ENCODE assay signal across 28 cellular contexts in genomic region chr22:30370681-30371080, GRCh38. TPM values are rescaled to one million over a fixed set of nuclear protein-coding genes. Genes with fewer than 3 reads are reported as not detected.
A peak's percentile ranks its signal among the peaks of the same experiment; 100 is the strongest.
DNase-seq lines count a peak whose midpoint lies in the region; ATAC-seq, FAIRE-seq and TF ChIP-seq lines count a peak whose summit lies in the region.
"Had no signal": no experiment of that assay in that cellular context is flagged by ENCODE, and none has a peak within 500 bp of the region (broad histone marks: within the 10 kb centered on the region; RNA-seq: fewer than 3 reads in every experiment).

No MANE protein-coding gene starts in this region.

- no peak overlapping the region for H2BK15ac ChIP-seq in mesenchymal stem cell (ENCODE audit: low read depth, poor library complexity, severe bottlenecking)

- H3K4me1 ChIP-seq in thymus (ENCODE audit: control insufficient read depth, insufficient read depth, low read length): no peaks in the 10 kb centered on the region
- peaks cover 19% of the 10 kb centered on the region for H3K4me1 ChIP-seq in mesenchymal stem cell (ENCODE audit: control insufficient read depth, insufficient read depth, low read depth, low read length)
- H3K4me1 ChIP-seq: gastroesophageal sphincter, pancreas, tibial artery had no signal

- no peaks in the 10 kb centered on the region for H3K27me3 Mint-ChIP-seq in activated naive CD4-positive, alpha-beta T cell treated with anti-CD3 and anti-CD28 coated beads for 36 hours (ENCODE audit: low read depth)
- H3K27me3 Mint-ChIP-seq: activated CD4-positive, alpha-beta T cell treated with anti-CD3 and anti-CD28 coated beads for 36 hours; activated naive CD8-positive, alpha-beta T cell treated with anti-CD3 and anti-CD28 coated beads for 36 hours; B cell had no signal

- no peak overlapping the region for H2BK120ac ChIP-seq in mesenchymal stem cell (ENCODE audit: low read depth, low read length)

- no peak overlapping the region for H4K8ac ChIP-seq in mesenchymal stem cell (ENCODE audit: low read length)

- no peak overlapping the region for H3K4me3 Mint-ChIP-seq in activated naive CD4-positive, alpha-beta T cell treated with anti-CD3 and anti-CD28 coated beads for 36 hours
- H3K4me3 Mint-ChIP-seq: activated CD4-positive, alpha-beta T cell treated with anti-CD3 and anti-CD28 coated beads for 36 hours; activated naive CD8-positive, alpha-beta T cell treated with anti-CD3 and anti-CD28 coated beads for 36 hours; B cell; T-helper 2 cell treated with Interferon-gamma antibody and Interleukin-4, amounts not matched to agents 5 μg/mL and 100 μg/mL, for 36 hours had no signal

- H3K36me3 ChIP-seq in thymus (ENCODE audit: control insufficient read depth, insufficient read depth) (peaks cover 4% of the 10 kb centered on the region), mesenchymal stem cell (ENCODE audit: control insufficient read depth in 1 of 2, insufficient read depth in 2 of 2, low read depth in 1 of 2, low read length in 2 of 2) (peaks cover 0 to 20% of the 10 kb centered on the region in 2 experiments)
- H3K36me3 ChIP-seq: pancreas had no signal

- no peak overlapping the region for H2BK12ac ChIP-seq in mesenchymal stem cell (ENCODE audit: low read length in 2 of 2)

- no peak for TF ChIP-seq POLR2A in GM12892 (IDR thresholded peaks at IDR 0.05; ENCODE audit: low read depth, low read length)

- H3K36me3 Mint-ChIP-seq in activated naive CD4-positive, alpha-beta T cell treated with anti-CD3 and anti-CD28 coated beads, Interleukin-2, amount 50 U/mL, for 72 hours: no peaks in the 10 kb centered on the region
- peaks cover 3% of the 10 kb centered on the region for H3K36me3 Mint-ChIP-seq in activated naive CD4-positive, alpha-beta T cell treated with anti-CD3 and anti-CD28 coated beads for 36 hours (ENCODE audit: low read depth)
- H3K36me3 Mint-ChIP-seq: activated naive CD8-positive, alpha-beta T cell treated with anti-CD3 and anti-CD28 coated beads for 36 hours had no signal

- H3K27ac Mint-ChIP-seq in activated naive CD4-positive, alpha-beta T cell treated with anti-CD3 and anti-CD28 coated beads, Interleukin-2, amount 50 U/mL, for 72 hours: peak overlapping the region; percentile 27 to 88
- H3K27ac Mint-ChIP-seq in activated naive CD4-positive, alpha-beta T cell treated with anti-CD3 and anti-CD28 coated beads for 36 hours: no peak overlapping the region
- H3K27ac Mint-ChIP-seq: activated CD4-positive, alpha-beta T cell treated with anti-CD3 and anti-CD28 coated beads for 36 hours; activated naive CD8-positive, alpha-beta T cell treated with anti-CD3 and anti-CD28 coated beads for 36 hours; B cell; T-helper 2 cell treated with Interferon-gamma antibody and Interleukin-4, amounts not matched to agents 5 μg/mL and 100 μg/mL, for 36 hours had no signal

- H3K9me3 ChIP-seq in thymus (ENCODE audit: control insufficient read depth): no peaks in the 10 kb centered on the region
- H3K9me3 ChIP-seq in mesenchymal stem cell (ENCODE audit: control insufficient read depth, low read length): no peaks in the 10 kb centered on the region
- H3K9me3 ChIP-seq: gastroesophageal sphincter, pancreas, tibial artery had no signal

- no peaks in the 10 kb centered on the region for H3K27me3 ChIP-seq in thymus (ENCODE audit: control insufficient read depth, insufficient read depth)
- H3K27me3 ChIP-seq in mesenchymal stem cell (ENCODE audit: control insufficient read depth in 1 of 2, insufficient read depth in 1 of 2, low read length in 2 of 2): peaks cover 0 to 12% of the 10 kb centered on the region in 2 experiments
- H3K27me3 ChIP-seq: gastroesophageal sphincter, pancreas, tibial artery had no signal

- no peak overlapping the region for H2AFZ ChIP-seq in mesenchymal stem cell (ENCODE audit: low read depth, low read length)

- no peak overlapping the region for H3K18ac ChIP-seq in mesenchymal stem cell (ENCODE audit: low read depth in 1 of 2, low read length in 2 of 2)

- no peak overlapping the region for H3K4me3 ChIP-seq in thymus (ENCODE audit: low read length)
- H3K4me3 ChIP-seq in mesenchymal stem cell (ENCODE audit: insufficient read depth in 1 of 2, low read depth in 1 of 2, low read length in 2 of 2): no peak overlapping the region
- H3K4me3 ChIP-seq: gastroesophageal sphincter, pancreas, smooth muscle cell, tibial artery had no signal

- no peaks in the 10 kb centered on the region for H3K79me1 ChIP-seq in mesenchymal stem cell (replicated peaks; ENCODE audit: low read length, poor library complexity, severe bottlenecking)

- DNase-seq in activated naive CD4-positive, alpha-beta T cell treated with anti-CD3 and anti-CD28 coated beads, Interleukin-2, amount 50 U/mL, for 72 hours (ENCODE audit: low spot score in 2 of 2): no peak
- DNase-seq in activated naive CD4-positive, alpha-beta T cell treated with anti-CD3 and anti-CD28 coated beads for 36 hours: no peak
- peak; percentile 57 for DNase-seq in NCI-H2171 (lab: John Stamatoyannopoulos, UW)
- DNase-seq in glomerular visceral epithelial cell (ENCODE audit: extremely low spot score): peak; percentile 15
- no peak for DNase-seq in GM12892 (ENCODE audit: insufficient read length)
- DNase-seq in mesenchymal stem cell: no peak
- DNase-seq: ACHN; activated CD4-positive, alpha-beta T cell treated with anti-CD3 and anti-CD28 coated beads for 36 hours; activated CD8-positive, alpha-beta memory T cell treated with anti-CD3 and anti-CD28 coated beads for 24 hours; activated effector memory CD4-positive, alpha-beta T cell treated with Interleukin-2 at 50 U/mL for 16 hours; activated naive CD8-positive, alpha-beta T cell treated with anti-CD3 and anti-CD28 coated beads for 36 hours; activated T-cell treated with anti-CD3 and anti-CD28 coated beads for 4 hours; aorta; DND-41; GF-D8; hypothalamus; left cardiac atrium; NCI-H1436 treated with DMSO at 0.1 percent for 48 hours; NCI-H526; pancreas; tibial artery had no signal

- no peak for FAIRE-seq in GM12892 (lab: Jason Lieb, UNC)
- FAIRE-seq: HepG2, pancreas had no signal

- H3K9ac ChIP-seq in mesenchymal stem cell (ENCODE audit: low read length): no peak overlapping the region

- no peak overlapping the region for H2BK5ac ChIP-seq in mesenchymal stem cell (ENCODE audit: low read depth, low read length, poor library complexity, severe bottlenecking)

- H3K27ac ChIP-seq in thymus (ENCODE audit: low read depth) (peak overlapping the region; percentile 33), mesenchymal stem cell (ENCODE audit: low read length, poor library complexity, severe bottlenecking) (no peak overlapping the region)
- H3K27ac ChIP-seq: gastroesophageal sphincter, pancreas, tibial artery had no signal

- no peak overlapping the region for H3K4me2 ChIP-seq in mesenchymal stem cell (ENCODE audit: low read length, poor library complexity, severe bottlenecking)
- H3K4me2 ChIP-seq: smooth muscle cell had no signal

- no peak overlapping the region for H3K14ac ChIP-seq in mesenchymal stem cell (ENCODE audit: low read length in 2 of 2)

- no peak overlapping the region for H3K23ac ChIP-seq in mesenchymal stem cell (ENCODE audit: low read length in 2 of 2)

- no peak overlapping the region for H2AK5ac ChIP-seq in mesenchymal stem cell (ENCODE audit: low read length, severe bottlenecking)

- intact Hi-C loops in activated naive CD4-positive, alpha-beta T cell treated with anti-CD3 and anti-CD28 coated beads for 36 hours (cut with micrococcal nuclease): no loop called here

- no peaks in the 10 kb centered on the region for H3K4me1 Mint-ChIP-seq in activated naive CD4-positive, alpha-beta T cell treated with anti-CD3 and anti-CD28 coated beads for 36 hours (ENCODE audit: low read depth)
- H3K4me1 Mint-ChIP-seq: activated CD4-positive, alpha-beta T cell treated with anti-CD3 and anti-CD28 coated beads for 36 hours; activated naive CD8-positive, alpha-beta T cell treated with anti-CD3 and anti-CD28 coated beads for 36 hours; B cell had no signal

- CTCF ChIA-PET in activated naive CD4-positive, alpha-beta T cell treated with anti-CD3 and anti-CD28 coated beads for 36 hours (lab: Charles Lee): interaction anchor here (1.8 kb wide), 1 partner anchor 83 kb away, joined by 6 read pairs; no protein-coding TSS in a partner anchor

- H3K9me3 Mint-ChIP-seq in activated naive CD4-positive, alpha-beta T cell treated with anti-CD3 and anti-CD28 coated beads, Interleukin-2, amount 50 U/mL, for 72 hours: no peaks in the 10 kb centered on the region
- no peaks in the 10 kb centered on the region for H3K9me3 Mint-ChIP-seq in activated naive CD4-positive, alpha-beta T cell treated with anti-CD3 and anti-CD28 coated beads for 36 hours
- H3K9me3 Mint-ChIP-seq: activated naive CD8-positive, alpha-beta T cell treated with anti-CD3 and anti-CD28 coated beads for 36 hours; T-helper 2 cell treated with Interferon-gamma antibody and Interleukin-4, amounts not matched to agents 5 μg/mL and 100 μg/mL, for 36 hours had no signal

- H3K4ac ChIP-seq in mesenchymal stem cell (ENCODE audit: low read depth in 1 of 2, low read length in 2 of 2): no peak overlapping the region

- no peak overlapping the region for H4K91ac ChIP-seq in mesenchymal stem cell (ENCODE audit: low read length)

- no peak for ATAC-seq in activated naive CD4-positive, alpha-beta T cell treated with anti-CD3 and anti-CD28 coated beads, Interleukin-2, amount 50 U/mL, for 72 hours
- ATAC-seq: activated CD4-positive, alpha-beta T cell treated with anti-CD3 and anti-CD28 coated beads for 36 hours; gastroesophageal sphincter; HepG2; left cardiac atrium; pancreas; Right ventricle myocardium inferior had no signal

- WGBS in thymus: 93% methylated on average over 13 of the region's 13 CpGs
- WGBS in mesenchymal stem cell: 90% methylated on average over 13 of the region's 13 CpGs

RNA-seq across cellular contexts. Expression of gene CCDC157, which starts 13.9 kb away (rescaled TPM):
- total RNA-seq in activated naive CD4-positive, alpha-beta T cell treated with anti-CD3 and anti-CD28 coated beads, Interleukin-2, amount 50 U/mL, for 72 hours: 1 to 10 TPM in 1 of 2 donors, not detected in 1; 2.9 TPM
- 1 to 10 TPM; 1.1 to 1.5 TPM for total RNA-seq in activated naive CD4-positive, alpha-beta T cell treated with anti-CD3 and anti-CD28 coated beads for 36 hours
- polyA plus RNA-seq in thymus: 3.2 TPM
- 0.76 TPM for polyA plus RNA-seq in GM12892 (2012; ENCODE audit: missing spikeins)
- polyA plus RNA-seq in mesenchymal stem cell (2013, experiment 1 of 2): 1.7 TPM
- polyA plus RNA-seq in mesenchymal stem cell (2013, experiment 2 of 2): 1.8 TPM

RNA-seq across cellular contexts. Expression of gene SF3A1, which starts 14.0 kb away (rescaled TPM):
- total RNA-seq in activated naive CD4-positive, alpha-beta T cell treated with anti-CD3 and anti-CD28 coated beads, Interleukin-2, amount 50 U/mL, for 72 hours: 100 to 1,000 TPM; 229 to 281 TPM
- 100 to 1,000 TPM; 274 to 276 TPM for total RNA-seq in activated naive CD4-positive, alpha-beta T cell treated with anti-CD3 and anti-CD28 coated beads for 36 hours
- polyA plus RNA-seq in thymus: 25.7 TPM
- 55.5 TPM for polyA plus RNA-seq in GM12892 (2012; ENCODE audit: missing spikeins)
- 106 TPM for polyA plus RNA-seq in mesenchymal stem cell (2013, experiment 1 of 2)
- 105 TPM for polyA plus RNA-seq in mesenchymal stem cell (2013, experiment 2 of 2)

RNA-seq across cellular contexts. Expression of gene RNF215, which starts 16.5 kb away (rescaled TPM):
- 10 to 100 TPM in 1 of 2 donors, 1 to 10 TPM in 1; 6.8 to 11.8 TPM for total RNA-seq in activated naive CD4-positive, alpha-beta T cell treated with anti-CD3 and anti-CD28 coated beads, Interleukin-2, amount 50 U/mL, for 72 hours
- 1 to 10 TPM; 2.8 to 3.9 TPM for total RNA-seq in activated naive CD4-positive, alpha-beta T cell treated with anti-CD3 and anti-CD28 coated beads for 36 hours
- polyA plus RNA-seq in thymus: 11.1 TPM
- polyA plus RNA-seq in GM12892 (2012; ENCODE audit: missing spikeins): 5.6 TPM
- polyA plus RNA-seq in mesenchymal stem cell (2013, experiment 1 of 2): 5.1 TPM
- polyA plus RNA-seq in mesenchymal stem cell (2013, experiment 2 of 2): 7.0 TPM

RNA-seq across cellular contexts. Expression of gene SEC14L2, which starts 26.1 kb away (rescaled TPM):
- 10 to 100 TPM; 13.9 to 16.3 TPM for total RNA-seq in activated naive CD4-positive, alpha-beta T cell treated with anti-CD3 and anti-CD28 coated beads, Interleukin-2, amount 50 U/mL, for 72 hours
- total RNA-seq in activated naive CD4-positive, alpha-beta T cell treated with anti-CD3 and anti-CD28 coated beads for 36 hours: 1 to 10 TPM; 8.2 to 8.8 TPM
- polyA plus RNA-seq in thymus: 6.2 TPM
- 2.9 TPM for polyA plus RNA-seq in GM12892 (2012; ENCODE audit: missing spikeins)
- 5.6 TPM for polyA plus RNA-seq in mesenchymal stem cell (2013, experiment 1 of 2)
- polyA plus RNA-seq in mesenchymal stem cell (2013, experiment 2 of 2): 4.8 TPM

RNA-seq across cellular contexts. Expression of gene TBC1D10A, which starts 43.9 kb away (rescaled TPM):
- 10 to 100 TPM; 27.2 to 36.9 TPM for total RNA-seq in activated naive CD4-positive, alpha-beta T cell treated with anti-CD3 and anti-CD28 coated beads, Interleukin-2, amount 50 U/mL, for 72 hours
- total RNA-seq in activated naive CD4-positive, alpha-beta T cell treated with anti-CD3 and anti-CD28 coated beads for 36 hours: 10 to 100 TPM; 19.4 to 21.4 TPM
- 39.0 TPM for polyA plus RNA-seq in thymus
- 11.7 TPM for polyA plus RNA-seq in GM12892 (2012; ENCODE audit: missing spikeins)
- polyA plus RNA-seq in mesenchymal stem cell (2013, experiment 1 of 2): 15.7 TPM
- polyA plus RNA-seq in mesenchymal stem cell (2013, experiment 2 of 2): 14.0 TPM

Comparison
In these comparisons a context has a peak if more than half of its experiments do, and no peak if none do; other contexts are left out.
1. DNase-seq: peak in NCI-H2171 (single experiment) and glomerular visceral epithelial cell (single experiment); none in activated naive CD4-positive, alpha-beta T cell treated with anti-CD3 and anti-CD28 coated beads, Interleukin-2, amount 50 U/mL, for 72 hours (0 of 2), activated naive CD4-positive, alpha-beta T cell treated with anti-CD3 and anti-CD28 coated beads for 36 hours (single experiment), GM12892 (single experiment) and mesenchymal stem cell (single experiment).